8 cellular contexts compared by ENCODE assay signal in genomic region chr12:30753233-30753632, GRCh38. TPM values are rescaled to one million over a fixed set of nuclear protein-coding genes. Genes with fewer than 3 reads are reported as not detected.
A peak's percentile ranks its signal among the peaks of the same experiment; 100 is the strongest.
DNase-seq lines count a peak whose midpoint lies in the region; FAIRE-seq and TF ChIP-seq lines count a peak whose summit lies in the region.

No MANE protein-coding gene starts in this region.

- no peaks in the 10 kb centered on the region for H3K9me3 ChIP-seq in BLaER1 treated with 17β-estradiol and CSF1 and Interleukin-3, amounts not matched to agents 10 nM and 100 nM (replicated peaks in 1 of 11)
- H3K9me3 ChIP-seq in SJCRH30 (replicated peaks) (no peaks in the 10 kb centered on the region), skeletal muscle tissue (ENCODE audit: control insufficient read depth in 3 of 3, low read length in 3 of 3) (no peaks in the 10 kb centered on the region)

- H3K4me3 ChIP-seq in BLaER1 treated with 17β-estradiol and CSF1 and Interleukin-3, amounts not matched to agents 10 nM and 100 nM: peak overlapping the region in 9 of 10 experiments; percentile 74 to 89 (median 81); a peak in 15 of 20 replicates
- H3K4me3 ChIP-seq in SJCRH30 (peak overlapping the region; percentile 76), skeletal muscle tissue (ENCODE audit: low read length in 3 of 3) (peak overlapping the region in 2 of 3 donors; percentile 76 to 84)

- H3K4me1 ChIP-seq in BLaER1 treated with 17β-estradiol and CSF1 and Interleukin-3, amounts not matched to agents 10 nM and 100 nM: peaks cover 18 to 28% (median 21%) of the 10 kb centered on the region in 10 experiments
- H3K4me1 ChIP-seq in SJCRH30 (no peaks in the 10 kb centered on the region), skeletal muscle tissue (ENCODE audit: control insufficient read depth in 3 of 3, insufficient read depth in 3 of 3, low read length in 3 of 3) (peaks cover 11 to 23% (median 19%) of the 10 kb centered on the region in 3 donors)

- peak overlapping the region; percentile 96 for H3K4me3 Mint-ChIP-seq in endothelial cell (ENCODE audit: unreplicated experiment)

- H3K4me2 ChIP-seq in BLaER1 treated with 17β-estradiol and CSF1 and Interleukin-3, amounts not matched to agents 10 nM and 100 nM: peak overlapping the region; percentile 86 to 96 (median 90)

- H3K9me3 Mint-ChIP-seq in endothelial cell (ENCODE audit: unreplicated experiment): no peaks in the 10 kb centered on the region

- H3K4me1 Mint-ChIP-seq in endothelial cell (ENCODE audit: unreplicated experiment): peaks cover 14% of the 10 kb centered on the region

- DNase-seq in GM19239 (ENCODE audit: insufficient read length, low spot score) (peak; percentile 10), SJCRH30 (peak; percentile 57 to 74), endothelial cell (ENCODE audit: low spot score) (peak; percentile 45), COR-L47 (lab: John Stamatoyannopoulos, UW) (no peak), nucleus accumbens (lab: John Stamatoyannopoulos, UW) (no peak)
- no peak for DNase-seq in effector CD4-positive, alpha-beta T cell

- H3K27ac Mint-ChIP-seq in endothelial cell (ENCODE audit: unreplicated experiment): no peak overlapping the region

- FAIRE-seq in GM19239 (lab: Jason Lieb, UNC): peak; percentile 48

- H3K36me3 ChIP-seq in BLaER1 treated with 17β-estradiol and CSF1 and Interleukin-3, amounts not matched to agents 10 nM and 100 nM: no peaks in the 10 kb centered on the region; a peak in 1 of 22 replicates
- H3K36me3 ChIP-seq in SJCRH30: peaks cover 12% of the 10 kb centered on the region
- peaks cover 0 to 2% (median 0%) of the 10 kb centered on the region in 3 donors for H3K36me3 ChIP-seq in skeletal muscle tissue (ENCODE audit: control insufficient read depth in 3 of 3, insufficient read depth in 3 of 3, low read length in 3 of 3)

- H3K27ac ChIP-seq in BLaER1 treated with 17β-estradiol and CSF1 and Interleukin-3, amounts not matched to agents 10 nM and 100 nM: no peak overlapping the region
- H3K27ac ChIP-seq in SJCRH30: peak overlapping the region; percentile 18; the same call in 1 of the 2 replicates
- H3K27ac ChIP-seq in skeletal muscle tissue (ENCODE audit: low read depth, low read length): no peak overlapping the region

- H3K27me3 Mint-ChIP-seq in endothelial cell (ENCODE audit: unreplicated experiment): peaks cover 9% of the 10 kb centered on the region

- TF ChIP-seq CTCF in endothelial cell (IDR thresholded peaks at IDR 0.05; ENCODE audit: unreplicated experiment): no peak

- no peaks in the 10 kb centered on the region for H3K27me3 ChIP-seq in BLaER1 treated with 17β-estradiol and CSF1 and Interleukin-3, amounts not matched to agents 10 nM and 100 nM
- no peaks in the 10 kb centered on the region for H3K27me3 ChIP-seq in SJCRH30
- no peaks in the 10 kb centered on the region for H3K27me3 ChIP-seq in skeletal muscle tissue (ENCODE audit: control insufficient read depth in 3 of 3, insufficient read depth in 3 of 3, low read length in 3 of 3)

- no peaks in the 10 kb centered on the region for H4K20me1 ChIP-seq in BLaER1 treated with 17β-estradiol and CSF1 and Interleukin-3, amounts not matched to agents 10 nM and 100 nM

- peaks cover 6% of the 10 kb centered on the region for H3K36me3 Mint-ChIP-seq in endothelial cell (ENCODE audit: low read depth, unreplicated experiment)

- H3K9ac ChIP-seq in BLaER1 treated with 17β-estradiol and CSF1 and Interleukin-3, amounts not matched to agents 10 nM and 100 nM: peak overlapping the region in 3 of 11 experiments; percentile 83 to 87 (median 84); a peak in 4 of 22 replicates
- H3K9ac ChIP-seq in skeletal muscle tissue (ENCODE audit: low read depth in 1 of 3, low read length in 3 of 3): peak overlapping the region in 1 of 3 donors; percentile 83

RNA-seq across cellular contexts. Expression of gene CAPRIN2, which starts 1.5 kb away (rescaled TPM):
- 18.6 and 27.5 TPM in 2 replicates for total RNA-seq in SJCRH30 (2014; rRNA removed; shearing (Covaris generic))
- total RNA-seq in endothelial cell (ENCODE audit: unreplicated experiment) (19.8 TPM), skeletal muscle tissue (15.7 TPM)

RNA-seq across cellular contexts. Expression of gene IPO8, which starts 57.6 kb away (rescaled TPM):
- total RNA-seq in SJCRH30 (2014; rRNA removed; shearing (Covaris generic)): 29.3 and 34.9 TPM in 2 replicates
- total RNA-seq in endothelial cell (ENCODE audit: unreplicated experiment) (43.0 TPM), skeletal muscle tissue (40.7 TPM)

Comparison
In these comparisons a context has a peak if more than half of its experiments do, and no peak if none do; other contexts are left out.
1. DNase-seq: peak in GM19239 (single experiment), SJCRH30 (2 of 2) and endothelial cell (single experiment); none in COR-L47 (single experiment), effector CD4-positive, alpha-beta T cell (single experiment) and nucleus accumbens (0 of 56).
2. Peak in every context shown above with its lines, with median percentiles within 50 percentile points of each other: H3K4me3 ChIP-seq.